Comparison of ENCODE assay signal across 8 cellular contexts in the genomic region with DNA sequence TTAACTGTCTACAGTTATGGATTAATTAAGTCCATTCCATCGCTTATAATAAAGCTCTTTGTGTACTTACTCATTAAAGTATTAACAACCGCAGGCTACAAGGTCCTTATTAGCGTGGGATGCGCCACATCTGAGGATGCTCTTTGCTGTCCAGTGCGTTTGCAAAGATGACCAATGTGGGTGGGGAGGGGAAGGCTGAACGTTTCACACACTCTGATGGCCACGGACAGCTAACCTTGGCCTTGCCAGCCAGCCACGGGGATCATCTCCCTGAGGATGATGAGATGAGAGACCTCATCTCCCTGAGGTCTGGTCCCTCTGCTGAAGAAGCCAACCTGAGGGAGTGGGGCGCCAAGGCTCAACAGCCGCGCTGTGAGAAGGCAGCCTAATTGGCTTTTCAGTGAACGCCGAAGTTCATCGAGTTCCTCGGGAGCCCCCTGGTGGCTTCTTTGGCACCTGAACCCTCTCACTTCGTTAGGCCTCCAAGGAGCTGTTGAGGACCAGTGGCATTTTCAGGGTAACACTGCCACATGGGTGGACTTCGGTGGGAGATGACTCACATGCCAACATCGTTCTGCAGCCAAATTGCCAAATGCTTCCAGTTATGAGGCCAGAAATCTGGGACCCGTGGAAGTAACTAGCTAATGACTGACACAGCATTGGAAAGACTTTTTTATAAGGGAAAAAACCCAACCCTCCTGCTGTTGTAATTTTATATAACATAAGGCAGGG.
DNase-seq lines count a peak whose midpoint lies in the region; ATAC-seq and TF ChIP-seq lines count a peak whose summit lies in the region.

No MANE protein-coding gene starts in this region.

- no peaks in the 10 kb centered on the region for H3K4me1 Mint-ChIP-seq in T-helper 17 cell

- ATAC-seq in T-helper 17 cell (peak; percentile 88), right cardiac atrium (peak; percentile 83 to 87)

- H3K4me3 Mint-ChIP-seq in T-helper 17 cell = no peak overlapping the region

- TF ChIP-seq POLR2A in NB4 (IDR thresholded peaks at IDR 0.05; ENCODE audit: extremely low read depth, insufficient read length) (no peak), sigmoid colon (IDR thresholded peaks at IDR 0.05) (no peak)

- in situ Hi-C loops in G401 (cut with HindIII; ENCODE audit: low sequenced_read_pairs) = loop anchor here (25.0 kb wide), 1 partner anchor 283 kb away; no protein-coding TSS in a partner anchor

- H3K36me3 ChIP-seq in sigmoid colon = no peaks in the 10 kb centered on the region

- WGBS in right cardiac atrium = 28% methylated on average over 19 of the region's 19 CpGs
- WGBS in sigmoid colon, 2 donors = 29 to 33% methylated on average over 19 of the region's 19 CpGs

- H3K9me3 ChIP-seq in T-helper 17 cell (ENCODE audit: control insufficient read depth, low read length, poor library complexity, severe bottlenecking) (no peaks in the 10 kb centered on the region), right cardiac atrium (ENCODE audit: control insufficient read depth, low read length) (no peaks in the 10 kb centered on the region), sigmoid colon (no peaks in the 10 kb centered on the region)

- H3K4me1 ChIP-seq in right cardiac atrium (ENCODE audit: control insufficient read depth, insufficient read depth, low read length) = no peaks in the 10 kb centered on the region
- no peaks in the 10 kb centered on the region for H3K4me1 ChIP-seq in sigmoid colon

- DNase-seq in G401 (ENCODE audit: low spot score) (peak; percentile 94), HCEC 1CT (peak; percentile 65), NB4 (ENCODE audit: low read depth) (peak; percentile 73), T-helper 17 cell (peak; percentile 48 to 67 (median 58)), amniotic stem cell (lab: John Stamatoyannopoulos, UW) (peak; percentile 23), right cardiac atrium (peak; percentile 85 to 95 (median 90)), sigmoid colon (peak; percentile 91), NCI-H2196 treated with DMSO at 0.1 percent for 48 hours (lab: John Stamatoyannopoulos, UW; ENCODE audit: unreplicated experiment) (no peak)

- TF ChIP-seq CTCF in NB4 (IDR thresholded peaks at IDR 0.05; ENCODE audit: low read depth, low read length) (peak; percentile 82), sigmoid colon (IDR thresholded peaks at IDR 0.05) (peak; percentile 84 to 91 (median 87))

- H3K27me3 ChIP-seq in right cardiac atrium (ENCODE audit: control insufficient read depth, insufficient read depth) (no peaks in the 10 kb centered on the region), sigmoid colon (no peaks in the 10 kb centered on the region)

- TF ChIP-seq EP300 in sigmoid colon (IDR thresholded peaks at IDR 0.05) = no peak

- H3K27me3 Mint-ChIP-seq in T-helper 17 cell = peaks cover 11% of the 10 kb centered on the region

- H3K36me3 Mint-ChIP-seq in T-helper 17 cell (ENCODE audit: low read depth) = no peaks in the 10 kb centered on the region

- H3K4me3 ChIP-seq in NB4 (ENCODE audit: low read depth, low read length) (no peak overlapping the region), right cardiac atrium (ENCODE audit: low read length) (no peak overlapping the region), sigmoid colon (no peak overlapping the region)

- intact Hi-C loops in right cardiac atrium (cut with DNase I) = loop anchor here in 2 of 4 donors (2.0 to 10.0 kb wide), 2 partner anchors 290 to 546 kb away; no protein-coding TSS in a partner anchor
- intact Hi-C loops in sigmoid colon (cut with DNase I) = loop anchor here (1.0 to 5.0 kb wide), 3 partner anchors 289 to 538 kb away; no protein-coding TSS in a partner anchor

- no peak overlapping the region for H3K27ac Mint-ChIP-seq in T-helper 17 cell

- H3K27ac ChIP-seq in right cardiac atrium (ENCODE audit: low read length) (no peak overlapping the region), sigmoid colon (no peak overlapping the region)
